Comparison of ENCODE assay signal across 8 cellular contexts in genomic region chr2:6877402-6878305, GRCh38. TPM values are rescaled to one million over a fixed set of nuclear protein-coding genes. Genes with fewer than 3 reads are reported as not detected.
DNase-seq lines count a peak whose midpoint lies in the region; ATAC-seq lines count a peak whose summit lies in the region.

RSAD2 (plus strand) TSS chr2:6877777; CDS start chr2:6877801, 24 bp downstream.

- no peaks in the 10 kb centered on the region for H3K27me3 Mint-ChIP-seq in T-cell
- no peaks in the 10 kb centered on the region for H3K27me3 Mint-ChIP-seq in naive thymus-derived CD8-positive, alpha-beta T cell

- H3K9me3 Mint-ChIP-seq in T-cell: peaks cover 0 to 5% (median 4%) of the 10 kb centered on the region in 3 donors
- peaks cover 0 to 4% (median 0%) of the 10 kb centered on the region in 9 donors for H3K9me3 Mint-ChIP-seq in naive thymus-derived CD8-positive, alpha-beta T cell

- H3K27ac Mint-ChIP-seq in T-cell: peak within 1 kb of the TSS; percentile 89 to 94
- peak within 1 kb of the TSS; percentile 86 to 98 (median 93) for H3K27ac Mint-ChIP-seq in naive thymus-derived CD8-positive, alpha-beta T cell

- H3K4me1 Mint-ChIP-seq in T-cell: peaks cover 63 to 79% (median 73%) of the 10 kb centered on the region in 3 donors
- peaks cover 34 to 88% (median 68%) of the 10 kb centered on the region in 4 donors for H3K4me1 Mint-ChIP-seq in naive thymus-derived CD8-positive, alpha-beta T cell

- H3K36me3 Mint-ChIP-seq in T-cell: peaks cover 11% of the 10 kb centered on the region
- peaks cover 0 to 5% (median 0%) of the 10 kb centered on the region in 3 donors for H3K36me3 Mint-ChIP-seq in naive thymus-derived CD8-positive, alpha-beta T cell

- CTCF ChIA-PET in T-cell (lab: Charles Lee): interaction anchor here (0.5 to 3.5 kb wide), 11 partner anchors 9 to 125 kb away, joined by 3 to 25 read pairs (median 4); partner anchors contain the start of gene CMPK2 (in 2 of the 2)

- POLR2A ChIA-PET in T-cell (lab: Charles Lee): interaction anchor here (0.7 to 1.5 kb wide), 4 partner anchors 9 to 1805 kb away, joined by 3 to 11 read pairs (median 4); partner anchors contain the start of gene CMPK2 (in 1 of the 2)
- POLR2A ChIA-PET in naive thymus-derived CD8-positive, alpha-beta T cell (lab: Charles Lee): interaction anchor here (0.6 to 7.1 kb wide), 8 partner anchors 9 to 181 kb away, joined by 3 to 61 read pairs (median 4); partner anchors contain the start of genes CMPK2 and RNF144A

- peak within 1 kb of the TSS; percentile 74 to 91 (median 87) for H3K4me3 Mint-ChIP-seq in T-cell
- H3K4me3 Mint-ChIP-seq in naive thymus-derived CD8-positive, alpha-beta T cell: peak within 1 kb of the TSS; percentile 85 to 98 (median 90)

- DNase-seq in G401 (ENCODE audit: low spot score) (peak; percentile 2), KG1 (lab: John Stamatoyannopoulos, UW) (peak; percentile 74), T-cell (peak in 17 of 34 experiments; percentile 4 to 44 (median 10)), OCI-M2 (lab: John Stamatoyannopoulos, UW; ENCODE audit: unreplicated experiment) (no peak), 8988T (no peak)
- peak; percentile 7 for DNase-seq in effector CD4-positive, alpha-beta T cell
- DNase-seq in naive thymus-derived CD8-positive, alpha-beta T cell: peak in 7 of 10 donors; percentile 9 to 68 (median 38)

- in situ Hi-C loops in G401 (cut with HindIII; ENCODE audit: low sequenced_read_pairs): no loop called here

- ATAC-seq in GM21515 (IDR thresholded peaks at IDR 0.05; ENCODE audit: unreplicated experiment) (peak; percentile 80), T-cell (replicated peaks in 1 of 4) (peak; percentile 76 to 83 (median 80))
- ATAC-seq in naive thymus-derived CD8-positive, alpha-beta T cell: peak; percentile 81 to 84

RNA-seq across cellular contexts. Expression of gene RSAD2, which starts in this region (rescaled TPM):
- total RNA-seq in G401 (2014; rRNA removed; shearing (Covaris generic)): not detected in 2 replicates
- 10 to 100 TPM in 1 of 5 donors, 1 to 10 TPM in 4; 3.2 to 10.7 (median 7.2) TPM for total RNA-seq in T-cell
- 1 to 10 TPM; 4.3 to 5.2 TPM for total RNA-seq in naive thymus-derived CD8-positive, alpha-beta T cell
- 10 to 100 TPM in 1 of 3 donors, 1 to 10 TPM in 2; 4.0 to 11.1 (median 6.5) TPM for polyA plus RNA-seq in naive thymus-derived CD8-positive, alpha-beta T cell

Comparison
In these comparisons a context has a peak if more than half of its experiments do, and no peak if none do; other contexts are left out.
1. Peak in DNase-seq in G401; RNA of the gene not detected or under 1 TPM.
2. DNase-seq: peak in KG1 (single experiment), effector CD4-positive, alpha-beta T cell (single experiment) and naive thymus-derived CD8-positive, alpha-beta T cell (7 of 10); none in OCI-M2 (single experiment) and 8988T (single experiment).
3. Peak in every context shown above with its lines, with median percentiles within 50 percentile points of each other: ATAC-seq.